ENCODE assay signal across 1 cellular context in the genomic region with DNA sequence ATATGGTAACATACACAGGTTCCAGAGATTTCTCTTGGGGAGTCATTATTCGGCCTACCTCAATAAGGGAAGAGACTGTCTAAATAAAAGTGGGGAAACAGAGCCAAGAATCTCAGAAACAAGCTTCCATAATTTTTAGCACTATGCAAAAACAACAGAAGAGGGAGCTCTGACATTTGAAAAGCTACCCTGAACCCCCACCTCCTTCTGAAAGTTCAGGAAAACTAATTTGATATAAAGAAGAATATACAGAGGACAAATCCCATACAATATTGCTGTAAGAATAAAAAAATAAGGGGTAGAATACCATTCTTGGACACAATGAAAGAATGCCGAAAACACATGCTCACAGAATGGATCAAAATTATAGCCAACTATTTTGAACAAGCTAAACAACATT.
TF ChIP-seq lines count a peak whose summit lies in the region.

No MANE protein-coding gene starts in this region.

TF ChIP-seq in WTC11, 78 proteins besides CTCF, POLR2A, EP300 and RAD21 (continued from another document):
- TF ChIP-seq, protein P1, sequence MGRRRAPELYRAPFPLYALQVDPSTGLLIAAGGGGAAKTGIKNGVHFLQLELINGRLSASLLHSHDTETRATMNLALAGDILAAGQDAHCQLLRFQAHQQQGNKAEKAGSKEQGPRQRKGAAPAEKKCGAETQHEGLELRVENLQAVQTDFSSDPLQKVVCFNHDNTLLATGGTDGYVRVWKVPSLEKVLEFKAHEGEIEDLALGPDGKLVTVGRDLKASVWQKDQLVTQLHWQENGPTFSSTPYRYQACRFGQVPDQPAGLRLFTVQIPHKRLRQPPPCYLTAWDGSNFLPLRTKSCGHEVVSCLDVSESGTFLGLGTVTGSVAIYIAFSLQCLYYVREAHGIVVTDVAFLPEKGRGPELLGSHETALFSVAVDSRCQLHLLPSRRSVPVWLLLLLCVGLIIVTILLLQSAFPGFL (CRISPR knock-in tag; IDR thresholded peaks at IDR 0.05; ENCODE audit: borderline replicate concordance): no peak
- TF ChIP-seq NR3C1 (CRISPR knock-in tag; conservative IDR thresholded peaks at IDR 0.05; ENCODE audit: low read depth) (no peak), NR2C2 (CRISPR knock-in tag; IDR thresholded peaks at IDR 0.05) (no peak), SMAD4 (CRISPR knock-in tag; IDR thresholded peaks at IDR 0.05) (no peak), ZNF416 (CRISPR knock-in tag; IDR thresholded peaks at IDR 0.05) (no peak), HMGA2 (CRISPR knock-in tag; IDR thresholded peaks at IDR 0.05) (no peak)
- TF ChIP-seq, protein P2, sequence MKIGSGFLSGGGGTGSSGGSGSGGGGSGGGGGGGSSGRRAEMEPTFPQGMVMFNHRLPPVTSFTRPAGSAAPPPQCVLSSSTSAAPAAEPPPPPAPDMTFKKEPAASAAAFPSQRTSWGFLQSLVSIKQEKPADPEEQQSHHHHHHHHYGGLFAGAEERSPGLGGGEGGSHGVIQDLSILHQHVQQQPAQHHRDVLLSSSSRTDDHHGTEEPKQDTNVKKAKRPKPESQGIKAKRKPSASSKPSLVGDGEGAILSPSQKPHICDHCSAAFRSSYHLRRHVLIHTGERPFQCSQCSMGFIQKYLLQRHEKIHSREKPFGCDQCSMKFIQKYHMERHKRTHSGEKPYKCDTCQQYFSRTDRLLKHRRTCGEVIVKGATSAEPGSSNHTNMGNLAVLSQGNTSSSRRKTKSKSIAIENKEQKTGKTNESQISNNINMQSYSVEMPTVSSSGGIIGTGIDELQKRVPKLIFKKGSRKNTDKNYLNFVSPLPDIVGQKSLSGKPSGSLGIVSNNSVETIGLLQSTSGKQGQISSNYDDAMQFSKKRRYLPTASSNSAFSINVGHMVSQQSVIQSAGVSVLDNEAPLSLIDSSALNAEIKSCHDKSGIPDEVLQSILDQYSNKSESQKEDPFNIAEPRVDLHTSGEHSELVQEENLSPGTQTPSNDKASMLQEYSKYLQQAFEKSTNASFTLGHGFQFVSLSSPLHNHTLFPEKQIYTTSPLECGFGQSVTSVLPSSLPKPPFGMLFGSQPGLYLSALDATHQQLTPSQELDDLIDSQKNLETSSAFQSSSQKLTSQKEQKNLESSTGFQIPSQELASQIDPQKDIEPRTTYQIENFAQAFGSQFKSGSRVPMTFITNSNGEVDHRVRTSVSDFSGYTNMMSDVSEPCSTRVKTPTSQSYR (CRISPR knock-in tag; IDR thresholded peaks at IDR 0.05): no peak
- TF ChIP-seq, protein P3, sequence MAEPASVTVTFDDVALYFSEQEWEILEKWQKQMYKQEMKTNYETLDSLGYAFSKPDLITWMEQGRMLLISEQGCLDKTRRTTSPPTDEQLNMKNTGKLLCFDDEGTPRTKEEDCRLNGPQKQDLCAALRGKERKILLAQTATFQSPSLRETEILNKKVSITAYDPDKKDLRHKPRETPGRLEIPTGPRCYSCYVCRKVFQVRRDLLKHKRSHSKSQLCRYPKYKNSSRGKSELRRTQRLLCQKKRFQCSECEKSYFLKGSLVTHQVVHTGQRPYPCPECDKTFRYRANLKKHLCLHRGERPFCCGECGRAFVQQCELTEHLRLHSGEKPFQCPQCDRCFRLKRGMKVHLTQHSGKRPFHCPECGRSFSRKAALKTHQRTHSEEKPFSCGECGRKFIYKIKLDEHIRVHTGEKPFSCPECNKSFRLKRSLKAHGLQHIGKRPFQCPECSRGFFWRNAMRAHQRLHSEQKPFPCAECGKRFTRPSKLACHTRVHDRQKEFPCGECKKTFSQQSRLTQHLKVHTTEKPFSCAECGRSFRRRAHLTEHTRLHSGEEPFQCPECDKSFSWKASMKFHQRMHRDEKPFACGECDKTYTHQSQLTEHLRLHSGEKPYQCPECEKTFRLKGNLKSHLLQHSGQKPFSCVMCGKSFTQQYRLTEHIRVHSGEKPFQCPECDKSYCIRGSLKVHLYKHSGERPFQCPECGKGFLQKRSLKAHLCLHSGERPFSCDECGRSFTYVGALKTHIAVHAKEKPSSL (CRISPR knock-in tag; conservative IDR thresholded peaks at IDR 0.05): no peak
